In the genomic region with DNA sequence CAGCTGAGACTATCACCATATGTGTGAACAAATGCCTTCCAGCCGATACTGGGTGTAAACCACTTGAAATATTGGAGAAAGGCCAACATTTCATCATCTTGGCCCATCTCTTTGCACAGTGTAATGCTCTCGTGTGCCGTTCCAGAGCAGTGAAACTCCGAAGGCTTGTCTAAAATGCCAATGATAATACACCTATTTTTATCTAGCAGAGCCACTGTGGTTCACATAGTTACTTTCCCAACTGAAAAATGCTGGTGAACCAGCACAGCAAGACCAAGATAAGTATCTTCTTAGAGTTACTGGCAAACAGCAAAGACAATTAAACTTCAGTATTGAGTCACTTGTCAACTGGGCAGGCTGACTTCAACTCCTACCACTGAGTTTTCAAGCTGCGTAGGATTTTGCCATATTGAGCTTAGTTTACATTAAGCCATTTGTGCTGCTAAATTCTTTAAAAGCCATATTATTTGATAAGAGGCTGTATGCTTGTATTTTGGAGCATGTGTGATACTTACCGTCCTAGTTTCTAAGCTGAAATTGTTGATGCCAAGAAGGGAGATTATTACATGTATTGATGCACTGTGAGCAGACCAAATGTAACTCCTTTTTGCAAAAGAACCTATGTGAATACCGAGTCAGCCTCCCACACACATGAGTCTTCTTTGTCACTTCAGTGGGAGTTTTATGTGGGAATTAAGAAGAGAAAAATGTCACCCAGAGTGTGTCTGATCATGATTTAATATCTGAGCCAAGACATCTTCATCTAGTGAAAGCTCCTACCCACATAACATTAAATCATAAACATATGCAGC, we compare ENCODE assay signal across 11 cellular contexts.
DNase-seq lines count a peak whose midpoint lies in the region; ATAC-seq and TF ChIP-seq lines count a peak whose summit lies in the region.
"Had no signal": no experiment of that assay in that cellular context is flagged by ENCODE, and none has a peak within 500 bp of the region (broad histone marks: within the 10 kb centered on the region; RNA-seq: fewer than 3 reads in every experiment).

No MANE protein-coding gene starts in this region.

- H3K36me3 ChIP-seq in heart left ventricle = no peaks in the 10 kb centered on the region
- H3K36me3 ChIP-seq: HAP-1 had no signal

- DNase-seq in NCI-H1105 treated with DMSO at 0.1 percent for 48 hours (lab: John Stamatoyannopoulos, UW) = peak; percentile 2
- DNase-seq in NCI-H1105 (lab: John Stamatoyannopoulos, UW) = no peak
- peak in 2 of 5 donors; percentile 27 to 36 for DNase-seq in heart left ventricle
- DNase-seq in stromal cell of bone marrow (ENCODE audit: low read depth) = peak; percentile 13
- no peak for DNase-seq in activated naive CD4-positive, alpha-beta T cell treated with anti-CD3 and anti-CD28 coated beads, Interleukin-2, amount 50 U/mL, for 16 hours
- no peak for DNase-seq in WTC11 (ENCODE audit: low spot score)
- DNase-seq in stimulated activated CD4-positive, alpha-beta T cell treated with anti-CD3 and anti-CD28 coated beads, Interleukin-2, amount 100 ng/mL, for 24 hours = no peak
- DNase-seq: naive thymus-derived CD4-positive, alpha-beta T cell; stimulated activated naive CD8-positive, alpha-beta T cell treated with anti-CD3 and anti-CD28 coated beads, Interleukin-15, Interleukin-2, amounts not matched to agents 100 U/mL and 50 U/mL, for 24 hours had no signal

- WGBS in heart left ventricle, 4 donors = 43 to 56% (median 49%) methylated on average over 7 of the region's 7 CpGs

- H3K9me3 ChIP-seq in heart left ventricle = no peaks in the 10 kb centered on the region
- H3K9me3 ChIP-seq: HAP-1 had no signal

- POLR2A ChIA-PET in WTC11 (lab: Charles Lee) = no interaction called here

- no peaks in the 10 kb centered on the region for H3K27me3 ChIP-seq in heart left ventricle

- H3K4me3 Mint-ChIP-seq in WTC11 = no peak overlapping the region
- H3K4me3 Mint-ChIP-seq: naive thymus-derived CD4-positive, alpha-beta T cell had no signal

- H3K36me3 Mint-ChIP-seq in WTC11 = no peaks in the 10 kb centered on the region
- H3K36me3 Mint-ChIP-seq: naive thymus-derived CD4-positive, alpha-beta T cell had no signal

- H3K27ac Mint-ChIP-seq in WTC11 = no peak overlapping the region
- H3K27ac Mint-ChIP-seq: naive thymus-derived CD4-positive, alpha-beta T cell had no signal

- peaks cover 7% of the 10 kb centered on the region for H3K9me3 Mint-ChIP-seq in WTC11

- CTCF ChIA-PET in WTC11 (lab: Charles Lee) = no interaction called here

- ATAC-seq in SK-N-SH treated with all-trans-retinoic acid at 6 μM for 48 hours = peak; percentile 86
- peak; percentile 91 to 96 (median 94) for ATAC-seq in heart left ventricle
- no peak for ATAC-seq in WTC11
- ATAC-seq: naive thymus-derived CD4-positive, alpha-beta T cell; stimulated activated naive CD8-positive, alpha-beta T cell treated with anti-CD3 and anti-CD28 coated beads, Interleukin-15, Interleukin-2, amounts not matched to agents 100 U/mL and 50 U/mL, for 24 hours had no signal

- TF ChIP-seq POLR2A in heart left ventricle (IDR thresholded peaks at IDR 0.05) = no peak

- TF ChIP-seq CTCF in heart left ventricle (IDR thresholded peaks at IDR 0.05) (no peak), WTC11 (IDR thresholded peaks at IDR 0.05) (no peak)

- H3K4me1 ChIP-seq in heart left ventricle = peaks cover 0 to 19% (median 3%) of the 10 kb centered on the region in 12 donors
- H3K4me1 ChIP-seq: HAP-1 had no signal

- no peaks in the 10 kb centered on the region; the same call in 1 of the 2 replicates for H3K27me3 Mint-ChIP-seq in WTC11 (ENCODE audit: low read depth)

- peak overlapping the region in 8 of 12 donors; percentile 1 to 51 (median 40) for H3K27ac ChIP-seq in heart left ventricle

- intact Hi-C loops in heart left ventricle (cut with DNase I) = loop anchor here in 1 of 10 donors (10.0 kb wide), 1 partner anchor 58 kb away; no protein-coding TSS in a partner anchor

- no peak overlapping the region for H3K4me3 ChIP-seq in heart left ventricle
- H3K4me3 ChIP-seq: HAP-1 had no signal

- H3K4me1 Mint-ChIP-seq in WTC11 = no peaks in the 10 kb centered on the region
- H3K4me1 Mint-ChIP-seq: naive thymus-derived CD4-positive, alpha-beta T cell had no signal

TF ChIP-seq in SK-N-SH treated with all-trans-retinoic acid at 6 μM for 48 hours, 23 proteins besides CTCF, POLR2A, EP300 and RAD21:
- peak; percentile 35; the same call in 1 of the 2 replicates for TF ChIP-seq ISL1 (CRISPR knock-in tag; IDR thresholded peaks at IDR 0.05)
- TF ChIP-seq, protein P1, sequence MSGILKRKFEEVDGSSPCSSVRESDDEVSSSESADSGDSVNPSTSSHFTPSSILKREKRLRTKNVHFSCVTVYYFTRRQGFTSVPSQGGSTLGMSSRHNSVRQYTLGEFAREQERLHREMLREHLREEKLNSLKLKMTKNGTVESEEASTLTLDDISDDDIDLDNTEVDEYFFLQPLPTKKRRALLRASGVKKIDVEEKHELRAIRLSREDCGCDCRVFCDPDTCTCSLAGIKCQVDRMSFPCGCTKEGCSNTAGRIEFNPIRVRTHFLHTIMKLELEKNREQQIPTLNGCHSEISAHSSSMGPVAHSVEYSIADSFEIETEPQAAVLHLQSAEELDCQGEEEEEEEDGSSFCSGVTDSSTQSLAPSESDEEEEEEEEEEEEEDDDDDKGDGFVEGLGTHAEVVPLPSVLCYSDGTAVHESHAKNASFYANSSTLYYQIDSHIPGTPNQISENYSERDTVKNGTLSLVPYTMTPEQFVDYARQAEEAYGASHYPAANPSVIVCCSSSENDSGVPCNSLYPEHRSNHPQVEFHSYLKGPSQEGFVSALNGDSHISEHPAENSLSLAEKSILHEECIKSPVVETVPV (CRISPR knock-in tag; IDR thresholded peaks at IDR 0.05) = no peak

TF ChIP-seq in WTC11, 78 proteins besides CTCF, POLR2A, EP300 and RAD21:
- TF ChIP-seq ZNF121 (CRISPR knock-in tag; IDR thresholded peaks at IDR 0.05) (no peak), ZNF671 (CRISPR knock-in tag; IDR thresholded peaks at IDR 0.05) (no peak), NR3C1 (CRISPR knock-in tag; conservative IDR thresholded peaks at IDR 0.05; ENCODE audit: low read depth) (no peak), GRHL2 (CRISPR knock-in tag; IDR thresholded peaks at IDR 0.05; ENCODE audit: insufficient replicate concordance, severe bottlenecking) (no peak), ZNF317 (CRISPR knock-in tag; IDR thresholded peaks at IDR 0.05; ENCODE audit: borderline replicate concordance, low read depth) (no peak), RELA (CRISPR knock-in tag; IDR thresholded peaks at IDR 0.05; ENCODE audit: borderline replicate concordance) (no peak), TCF7 (CRISPR knock-in tag; IDR thresholded peaks at IDR 0.05; ENCODE audit: low read depth) (no peak), CBFB (CRISPR knock-in tag; IDR thresholded peaks at IDR 0.05; ENCODE audit: low read depth) (no peak)
- TF ChIP-seq, protein P2, sequence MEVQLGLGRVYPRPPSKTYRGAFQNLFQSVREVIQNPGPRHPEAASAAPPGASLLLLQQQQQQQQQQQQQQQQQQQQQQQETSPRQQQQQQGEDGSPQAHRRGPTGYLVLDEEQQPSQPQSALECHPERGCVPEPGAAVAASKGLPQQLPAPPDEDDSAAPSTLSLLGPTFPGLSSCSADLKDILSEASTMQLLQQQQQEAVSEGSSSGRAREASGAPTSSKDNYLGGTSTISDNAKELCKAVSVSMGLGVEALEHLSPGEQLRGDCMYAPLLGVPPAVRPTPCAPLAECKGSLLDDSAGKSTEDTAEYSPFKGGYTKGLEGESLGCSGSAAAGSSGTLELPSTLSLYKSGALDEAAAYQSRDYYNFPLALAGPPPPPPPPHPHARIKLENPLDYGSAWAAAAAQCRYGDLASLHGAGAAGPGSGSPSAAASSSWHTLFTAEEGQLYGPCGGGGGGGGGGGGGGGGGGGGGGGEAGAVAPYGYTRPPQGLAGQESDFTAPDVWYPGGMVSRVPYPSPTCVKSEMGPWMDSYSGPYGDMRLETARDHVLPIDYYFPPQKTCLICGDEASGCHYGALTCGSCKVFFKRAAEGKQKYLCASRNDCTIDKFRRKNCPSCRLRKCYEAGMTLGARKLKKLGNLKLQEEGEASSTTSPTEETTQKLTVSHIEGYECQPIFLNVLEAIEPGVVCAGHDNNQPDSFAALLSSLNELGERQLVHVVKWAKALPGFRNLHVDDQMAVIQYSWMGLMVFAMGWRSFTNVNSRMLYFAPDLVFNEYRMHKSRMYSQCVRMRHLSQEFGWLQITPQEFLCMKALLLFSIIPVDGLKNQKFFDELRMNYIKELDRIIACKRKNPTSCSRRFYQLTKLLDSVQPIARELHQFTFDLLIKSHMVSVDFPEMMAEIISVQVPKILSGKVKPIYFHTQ (CRISPR knock-in tag; IDR thresholded peaks at IDR 0.05) = no peak
TF ChIP-seq in WTC11: peak in this region for 0.

Comparison
In these comparisons a context has a peak if more than half of its experiments do, and no peak if none do; other contexts are left out.
1. DNase-seq: peak in NCI-H1105 treated with DMSO at 0.1 percent for 48 hours (single experiment) and stromal cell of bone marrow (single experiment); none in NCI-H1105 (single experiment), activated naive CD4-positive, alpha-beta T cell treated with anti-CD3 and anti-CD28 coated beads, Interleukin-2, amount 50 U/mL, for 16 hours (single experiment), WTC11 (single experiment) and stimulated activated CD4-positive, alpha-beta T cell treated with anti-CD3 and anti-CD28 coated beads, Interleukin-2, amount 100 ng/mL, for 24 hours (0 of 2).